In genomic region chr15:86316699-86317378, GRCh38 we compare ENCODE assay signal across 1 cellular context.
TF ChIP-seq lines count a peak whose summit lies in the region.

No MANE protein-coding gene starts in this region.

TF ChIP-seq in GM23338, 12 proteins besides CTCF, POLR2A, EP300 and RAD21 (continued from another document):
- no peak for TF ChIP-seq ZNF462 (CRISPR knock-in tag; IDR thresholded peaks at IDR 0.05)
- TF ChIP-seq ETS1 (IDR thresholded peaks at IDR 0.05) = no peak
- no peak for TF ChIP-seq EZH2phosphoT487 (IDR thresholded peaks at IDR 0.05; ENCODE audit: unreplicated experiment)
- TF ChIP-seq JUNB (IDR thresholded peaks at IDR 0.05; ENCODE audit: unreplicated experiment) = no peak
- no peak for TF ChIP-seq POLR2AphosphoS5 (IDR thresholded peaks at IDR 0.05; ENCODE audit: low read depth)
- TF ChIP-seq REST (IDR thresholded peaks at IDR 0.05; ENCODE audit: unreplicated experiment) = no peak
- TF ChIP-seq EZH2 (IDR thresholded peaks at IDR 0.05; ENCODE audit: low read depth, unreplicated experiment) = no peak
- TF ChIP-seq NANOG (IDR thresholded peaks at IDR 0.05; ENCODE audit: borderline replicate concordance) = no peak
- no peak for TF ChIP-seq ZNF114 (CRISPR knock-in tag; IDR thresholded peaks at IDR 0.05)
TF ChIP-seq in GM23338: peak in this region for 0.
